9 cellular contexts compared by ENCODE assay signal in genomic region chr3:149339931-149340309, GRCh38. TPM values are rescaled to one million over a fixed set of nuclear protein-coding genes. Genes with fewer than 3 reads are reported as not detected.
DNase-seq lines count a peak whose midpoint lies in the region; ATAC-seq and TF ChIP-seq lines count a peak whose summit lies in the region.
"Had no signal": no experiment of that assay in that cellular context is flagged by ENCODE, and none has a peak within 500 bp of the region (broad histone marks: within the 10 kb centered on the region; RNA-seq: fewer than 3 reads in every experiment).

No MANE protein-coding gene starts in this region.

- H3K27me3 ChIP-seq in dorsolateral prefrontal cortex, result peaks cover 0 to 26% (median 3%) of the 10 kb centered on the region in 45 donors

- intact Hi-C loops in dorsolateral prefrontal cortex (cut with DNase I), result loop anchor here in 1 of 2 donors (10.0 kb wide), 1 partner anchor 385 kb away; no protein-coding TSS in a partner anchor

- no peak overlapping the region for H3K4me3 ChIP-seq in dorsolateral prefrontal cortex

- no peak overlapping the region for H3K27ac Mint-ChIP-seq in stimulated activated naive CD8-positive, alpha-beta T cell treated with anti-CD3 and anti-CD28 coated beads, Interleukin-15, amount 100 ng/mL, for 72 hours

- H3K27ac ChIP-seq in dorsolateral prefrontal cortex, result peak overlapping the region in 31 of 59 donors; percentile 10 to 81 (median 49)
- H3K27ac ChIP-seq: HL-60 had no signal

- DNase-seq in DMS53 (lab: John Stamatoyannopoulos, UW), result peak; percentile 88
- DNase-seq in NCI-H345 (lab: John Stamatoyannopoulos, UW), result peak; percentile 51
- no peak for DNase-seq in dorsolateral prefrontal cortex
- peak; percentile 95 to 99 for DNase-seq in lung microvascular endothelial cell (ENCODE audit: low read depth in 2 of 2)
- no peak for DNase-seq in stimulated activated naive CD8-positive, alpha-beta T cell treated with anti-CD3 and anti-CD28 coated beads, Interleukin-15, Interleukin-2, amounts not matched to agents 100 U/mL and 50 U/mL, for 24 hours
- DNase-seq in NAMALWA (ENCODE audit: low spot score), result no peak
- DNase-seq in stimulated activated naive CD8-positive, alpha-beta T cell treated with anti-CD3 and anti-CD28 coated beads, Interleukin-15, amount 100 ng/mL, for 72 hours, result no peak

- H3K4me1 Mint-ChIP-seq in stimulated activated naive CD8-positive, alpha-beta T cell treated with anti-CD3 and anti-CD28 coated beads, Interleukin-15, amount 100 ng/mL, for 72 hours, result no peaks in the 10 kb centered on the region

- no peak for ATAC-seq in stimulated activated naive CD8-positive, alpha-beta T cell treated with anti-CD3 and anti-CD28 coated beads, Interleukin-15, Interleukin-2, amounts not matched to agents 100 U/mL and 50 U/mL, for 24 hours
- ATAC-seq in HG03159 (IDR thresholded peaks at IDR 0.05; ENCODE audit: unreplicated experiment), result no peak
- no peak for ATAC-seq in stimulated activated naive CD8-positive, alpha-beta T cell treated with anti-CD3 and anti-CD28 coated beads, Interleukin-15, amount 100 ng/mL, for 72 hours

- no peak for TF ChIP-seq CTCF in dorsolateral prefrontal cortex (IDR thresholded peaks at IDR 0.05 in 54 of 56, conservative IDR thresholded peaks at IDR 0.05 in 2 of 56; ENCODE audit: low read depth in 1 of 56, partially characterized antibody in 56 of 56)

- peaks cover 33% of the 10 kb centered on the region for H3K27me3 Mint-ChIP-seq in stimulated activated naive CD8-positive, alpha-beta T cell treated with anti-CD3 and anti-CD28 coated beads, Interleukin-15, amount 100 ng/mL, for 72 hours

- no peak overlapping the region for H3K4me3 Mint-ChIP-seq in stimulated activated naive CD8-positive, alpha-beta T cell treated with anti-CD3 and anti-CD28 coated beads, Interleukin-15, amount 100 ng/mL, for 72 hours

- H3K9me3 Mint-ChIP-seq in stimulated activated naive CD8-positive, alpha-beta T cell treated with anti-CD3 and anti-CD28 coated beads, Interleukin-15, amount 100 ng/mL, for 72 hours, result no peaks in the 10 kb centered on the region

RNA-seq across cellular contexts. Expression of gene TM4SF18, which starts 6.5 kb away (rescaled TPM):
- 10 to 100 TPM in 14 of 120 experiments, 1 to 10 TPM in 106; 1.4 to 28.3 (median 5.4) TPM for total RNA-seq in dorsolateral prefrontal cortex
- total RNA-seq in lung microvascular endothelial cell, result 150 and 273 TPM in 2 replicates

RNA-seq across cellular contexts. Expression of gene TM4SF1, which starts 37.5 kb away (rescaled TPM):
- total RNA-seq in dorsolateral prefrontal cortex (10 to 100 TPM in 115 of 120 experiments, 1 to 10 TPM in 5; 6.9 to 85.9 (median 26.6) TPM), lung microvascular endothelial cell (1,181 and 1,820 TPM in 2 replicates)

Comparison
In these comparisons a context has a peak if more than half of its experiments do, and no peak if none do; other contexts are left out.
1. DNase-seq: peak in DMS53 (single experiment), NCI-H345 (single experiment) and lung microvascular endothelial cell (2 of 2); none in dorsolateral prefrontal cortex (0 of 10), stimulated activated naive CD8-positive, alpha-beta T cell treated with anti-CD3 and anti-CD28 coated beads, Interleukin-15, Interleukin-2, amounts not matched to agents 100 U/mL and 50 U/mL, for 24 hours (single experiment), NAMALWA (single experiment) and stimulated activated naive CD8-positive, alpha-beta T cell treated with anti-CD3 and anti-CD28 coated beads, Interleukin-15, amount 100 ng/mL, for 72 hours (0 of 2).
2. RNA of gene TM4SF1, which starts 37.5 kb away (total RNA-seq): 1,181 to 1,820 TPM in lung microvascular endothelial cell; 6.9 to 85.9 TPM in dorsolateral prefrontal cortex; every median in the first group is over 10 times any median in the second.